In genomic region chr4:38092701-38093100, GRCh38 we compare ENCODE assay signal across 24 cellular contexts.
DNase-seq lines count a peak whose midpoint lies in the region; TF ChIP-seq lines count a peak whose summit lies in the region.
"Had no signal": no experiment of that assay in that cellular context is flagged by ENCODE, and none has a peak within 500 bp of the region (broad histone marks: within the 10 kb centered on the region; RNA-seq: fewer than 3 reads in every experiment).

No MANE protein-coding gene starts in this region.

- no peak overlapping the region for H3K9ac ChIP-seq in mammary epithelial cell (ENCODE audit: insufficient read depth, low read length)

- H3K27me3 Mint-ChIP-seq in MCF 10A (ENCODE audit: insufficient read depth, unreplicated experiment) (no peaks in the 10 kb centered on the region), glutamatergic neuron (ENCODE audit: unreplicated experiment) (no peaks in the 10 kb centered on the region)
- H3K27me3 Mint-ChIP-seq: activated naive CD8-positive, alpha-beta T cell; progenitor cell of endocrine pancreas had no signal

- H3K36me3 ChIP-seq in mammary epithelial cell (ENCODE audit: insufficient read depth, low read length), result no peaks in the 10 kb centered on the region
- H3K36me3 ChIP-seq: BE2C had no signal

- CTCF ChIA-PET in mammary epithelial cell (lab: Charles Lee; ENCODE audit: low non-redundant PET), result no interaction called here
- CTCF ChIA-PET in MCF 10A (lab: Yijun Ruan, JAX), result interaction anchor here (0.6 to 0.7 kb wide), 2 partner anchors 688 to 762 kb away, joined by 3 to 4 read pairs; no protein-coding TSS in a partner anchor

- TF ChIP-seq CTCF in mammary epithelial cell (conservative IDR thresholded peaks at IDR 0.05 in 1 of 2, IDR thresholded peaks at IDR 0.05 in 1 of 2; ENCODE audit: extremely low read depth in 1 of 2, insufficient read depth in 1 of 2, low read depth in 1 of 2, low read length in 2 of 2) (no peak), MCF 10A (IDR thresholded peaks at IDR 0.05; ENCODE audit: unreplicated experiment) (no peak), glutamatergic neuron (IDR thresholded peaks at IDR 0.05; ENCODE audit: partially characterized antibody, unreplicated experiment) (no peak), GM10266 (IDR thresholded peaks at IDR 0.05; ENCODE audit: control insufficient read depth, insufficient read depth, low read depth, missing control alignments) (no peak)

- H3K4me3 Mint-ChIP-seq in MCF 10A (ENCODE audit: unreplicated experiment), result no peak overlapping the region
- H3K4me3 Mint-ChIP-seq in glutamatergic neuron (ENCODE audit: unreplicated experiment), result no peak overlapping the region
- H3K4me3 Mint-ChIP-seq: activated naive CD8-positive, alpha-beta T cell; neural crest cell had no signal

- POLR2A ChIA-PET in MCF 10A (lab: Yijun Ruan, JAX), result interaction anchor here (0.7 to 1.0 kb wide), 2 partner anchors 14 to 60 kb away, joined by 3 read pairs; no protein-coding TSS in a partner anchor

- 75% methylated on average over 3 of the region's 3 CpGs for whole genome bisulfite sequencing in mammary epithelial cell (ENCODE audit: low coverage, missing lambda C conversion rate)

- DNase-seq in mammary epithelial cell (peak; percentile 47), MCF 10A (ENCODE audit: unreplicated experiment) (no peak), amniotic epithelial cell (ENCODE audit: low read depth) (peak; percentile 88), glutamatergic neuron (no peak), GF-D8 (lab: John Stamatoyannopoulos, UW) (no peak), GM10266 (ENCODE audit: extremely low spot score) (no peak)
- DNase-seq in activated CD4-positive, alpha-beta T cell treated with anti-CD3 and anti-CD28 coated beads for 48 hours, result no peak
- no peak for DNase-seq in stimulated activated CD4-positive, alpha-beta T cell treated with anti-CD3 and anti-CD28 coated beads, Interleukin-12 subunit alpha, Interleukin-12 subunit beta, amount 100 ng/mL, for 4 hours
- DNase-seq: 8988T; activated CD4-positive, alpha-beta T cell treated with anti-CD3 and anti-CD28 coated beads for 4 hours; BE2C; erythroblast; gastrocnemius medialis; GOT3; islet precursor cell; NCI-H1436; NCI-H524; PC-3; SJCRH30; upper lobe of left lung had no signal

- no peaks in the 10 kb centered on the region for H3K27me3 ChIP-seq in mammary epithelial cell (ENCODE audit: insufficient read depth, low read length)
- H3K27me3 ChIP-seq: BE2C, gastrocnemius medialis, SJCRH30, upper lobe of left lung had no signal

- H3K4me1 ChIP-seq in mammary epithelial cell (ENCODE audit: insufficient read depth, low read length), result no peaks in the 10 kb centered on the region
- H3K4me1 ChIP-seq: SJCRH30, upper lobe of left lung had no signal

- H3K9me3 Mint-ChIP-seq in MCF 10A (ENCODE audit: unreplicated experiment) (no peaks in the 10 kb centered on the region), glutamatergic neuron (ENCODE audit: unreplicated experiment) (no peaks in the 10 kb centered on the region)
- H3K9me3 Mint-ChIP-seq: activated T-helper 2 cell treated with anti-CD3 and anti-CD28 coated beads, Interferon-gamma antibody, Interleukin-2, Interleukin-4, amounts not matched to agents 10 μg/mL and 5 μg/mL and 100 μg/mL, durations not matched to agents 14 hours and 24 hours and 36 hours had no signal

- H3K9me3 ChIP-seq in mammary epithelial cell (replicated peaks; ENCODE audit: insufficient read depth, low read length), result no peaks in the 10 kb centered on the region
- H3K9me3 ChIP-seq: BE2C, gastrocnemius medialis, SJCRH30, upper lobe of left lung had no signal

- H3K27ac Mint-ChIP-seq in MCF 10A (ENCODE audit: low read depth, unreplicated experiment), result no peak overlapping the region
- peak overlapping the region; percentile 20 for H3K27ac Mint-ChIP-seq in glutamatergic neuron (ENCODE audit: unreplicated experiment)
- H3K27ac Mint-ChIP-seq: activated naive CD8-positive, alpha-beta T cell; activated T-helper 2 cell treated with anti-CD3 and anti-CD28 coated beads, Interferon-gamma antibody, Interleukin-2, Interleukin-4, amounts not matched to agents 10 μg/mL and 5 μg/mL and 100 μg/mL, durations not matched to agents 14 hours and 24 hours and 36 hours; progenitor cell of endocrine pancreas had no signal

- intact Hi-C loops in mammary epithelial cell (cut with micrococcal nuclease) (loop anchor here (5.0 kb wide), 1 partner anchor 35 kb away; no protein-coding TSS in a partner anchor), MCF 10A (cut with micrococcal nuclease) (no loop called here)

- H4K20me1 ChIP-seq in mammary epithelial cell (ENCODE audit: insufficient read depth, low read length), result no peaks in the 10 kb centered on the region

- dilution Hi-C loops in mammary epithelial cell (cut with HindIII; ENCODE audit: low sequenced_read_pairs), result loop anchor here (25.0 kb wide), 1 partner anchor 220 kb away; no protein-coding TSS in a partner anchor

- in situ Hi-C loops in mammary epithelial cell (cut with MboI; ENCODE audit: low sequenced_read_pairs in 2 of 2), result loop anchor here in 1 of 2 donors (25.0 kb wide), 1 partner anchor 220 kb away; no protein-coding TSS in a partner anchor

- H3K4me2 ChIP-seq in mammary epithelial cell (ENCODE audit: insufficient read depth, low read depth, low read length), result no peak overlapping the region

- H3K4me3 ChIP-seq in mammary epithelial cell (replicated peaks in 1 of 3; ENCODE audit: insufficient read depth in 1 of 3, low read depth in 2 of 3, low read length in 3 of 3), result no peak overlapping the region
- H3K4me3 ChIP-seq: gastrocnemius medialis, SJCRH30, upper lobe of left lung had no signal

- no peak overlapping the region for H2AFZ ChIP-seq in mammary epithelial cell (ENCODE audit: low read depth, low read length)

- H3K36me3 Mint-ChIP-seq in MCF 10A (ENCODE audit: insufficient read depth, unreplicated experiment), result peaks cover 8% of the 10 kb centered on the region
- no peaks in the 10 kb centered on the region for H3K36me3 Mint-ChIP-seq in glutamatergic neuron (ENCODE audit: unreplicated experiment)

- H3K4me1 Mint-ChIP-seq in MCF 10A (ENCODE audit: insufficient read depth, unreplicated experiment) (peaks cover 12% of the 10 kb centered on the region), glutamatergic neuron (ENCODE audit: low read depth, unreplicated experiment) (peaks cover 26% of the 10 kb centered on the region)
- H3K4me1 Mint-ChIP-seq: neural crest cell had no signal

- no peak overlapping the region for H3K27ac ChIP-seq in mammary epithelial cell (ENCODE audit: insufficient read depth, low read depth, low read length)
- H3K27ac ChIP-seq: gastrocnemius medialis, SJCRH30, upper lobe of left lung had no signal

- no peaks in the 10 kb centered on the region for H3K79me2 ChIP-seq in mammary epithelial cell (ENCODE audit: insufficient read depth, low read length)

- BruUV-seq in mammary epithelial cell (replicated peaks; lab: Mats Ljungman, UMichigan), result no TSS peak
- no TSS peak for BruUV-seq in MCF 10A (replicated peaks; lab: Mats Ljungman, UMichigan)

Comparison
In these comparisons a context has a peak if more than half of its experiments do, and no peak if none do; other contexts are left out.
1. DNase-seq: peak in mammary epithelial cell (single experiment) and amniotic epithelial cell (single experiment); none in MCF 10A (single experiment), glutamatergic neuron (single experiment), activated CD4-positive, alpha-beta T cell treated with anti-CD3 and anti-CD28 coated beads for 48 hours (single experiment), GF-D8 (single experiment), stimulated activated CD4-positive, alpha-beta T cell treated with anti-CD3 and anti-CD28 coated beads, Interleukin-12 subunit alpha, Interleukin-12 subunit beta, amount 100 ng/mL, for 4 hours (single experiment) and GM10266 (single experiment).